31 cellular contexts compared by ENCODE assay signal in the genomic region with DNA sequence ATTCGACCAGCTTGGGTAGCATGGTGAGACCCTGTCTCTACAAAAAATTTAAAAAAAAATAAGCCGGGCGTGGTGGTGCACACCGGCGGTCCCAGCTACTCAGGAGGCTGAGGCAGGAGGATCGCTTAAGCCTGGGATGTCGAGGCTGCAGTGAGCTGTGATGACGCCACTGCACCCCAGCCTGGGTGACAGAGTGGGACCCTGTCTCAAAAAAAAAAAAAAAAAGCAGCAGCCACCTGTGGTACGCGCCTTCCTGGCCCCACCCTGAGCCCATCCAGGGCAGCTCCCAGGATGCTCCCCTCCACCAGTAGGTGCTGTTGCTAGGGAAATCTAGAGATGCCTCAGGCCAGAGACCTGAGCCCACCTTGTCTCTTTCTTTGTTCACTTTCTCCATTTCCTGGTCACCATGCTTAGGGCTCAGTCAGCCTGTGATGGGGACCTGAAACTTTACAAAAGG. TPM values are rescaled to one million over a fixed set of nuclear protein-coding genes. Genes with fewer than 3 reads are reported as not detected.
"Had no signal": no experiment of that assay in that cellular context is flagged by ENCODE, and none has a peak within 500 bp of the region (broad histone marks: within the 10 kb centered on the region; RNA-seq: fewer than 3 reads in every experiment).

No MANE protein-coding gene starts in this region.

- FAIRE-seq: bronchial epithelial cell had no signal

- H3K36me3 ChIP-seq: ascending aorta, Peyer's patch, SJSA1 had no signal

- H3K9me3 Mint-ChIP-seq: activated CD4-positive, alpha-beta T cell treated with anti-CD3 and anti-CD28 coated beads, Interleukin-2, amount 10 ng/mL, durations not matched to agents 24 days and 14 days; activated naive CD4-positive, alpha-beta T cell treated with anti-CD3 and anti-CD28 coated beads, Interleukin-2, amount 50 U/mL, for 24 hours; activated T-cell treated with anti-CD3 and anti-CD28 coated beads, Interleukin-2, amount 50 U/mL, for 24 hours; activated T-helper 1 cell treated with anti-CD3 and anti-CD28 coated beads, Interleukin-12 subunit alpha, Interleukin-12 subunit beta, Interleukin-2, Interleukin-4 antibody, amounts not matched to agents 30 ng/mL and 10 ng/mL and 1 ng/mL, durations not matched to agents 14 hours and 24 hours and 36 hours; T-helper 2 cell treated with Interferon-gamma antibody and Interleukin-4, amounts not matched to agents 5 μg/mL and 100 μg/mL, for 36 hours had no signal

- H3K27me3 Mint-ChIP-seq: activated CD4-positive, alpha-beta T cell treated with anti-CD3 and anti-CD28 coated beads, Interleukin-2, amount 10 ng/mL, durations not matched to agents 24 days and 14 days; activated CD8-positive, alpha-beta memory T cell treated with anti-CD3 and anti-CD28 coated beads, Interleukin-2, amount 10 ng/mL, durations not matched to agents 7 days and 5 days; activated naive CD4-positive, alpha-beta T cell treated with anti-CD3 and anti-CD28 coated beads, Interleukin-2, amount 50 U/mL, for 24 hours had no signal

- DNase-seq: activated CD4-positive, alpha-beta T cell treated with anti-CD3 and anti-CD28 coated beads, Interleukin-2, amount 10 ng/mL, durations not matched to agents 24 days and 14 days; activated CD4-positive, alpha-beta T cell treated with anti-CD3 and anti-CD28 coated beads, Interleukin-2, amount 50 U/mL, for 48 hours; activated CD4-positive, CD25-positive, alpha-beta regulatory T cell treated with anti-CD3 and anti-CD28 coated beads, Interleukin-2, amount 50 U/mL, for 72 hours; activated CD8-positive, alpha-beta memory T cell treated with anti-CD3 and anti-CD28 coated beads, Interleukin-2, amount 10 ng/mL, durations not matched to agents 7 days and 5 days; activated effector memory CD4-positive, alpha-beta T cell treated with Interleukin-2 at 50 U/mL for 16 hours; activated naive CD4-positive, alpha-beta T cell; activated T-cell treated with anti-CD3 and anti-CD28 coated beads, Interleukin-2, amount 50 U/mL, for 24 hours; central memory CD4-positive, alpha-beta T cell; Karpas-422; MM.1S; NCI-H1105; NCI-H1436; NCI-H1694 treated with DMSO at 0.1 percent for 48 hours; NCI-H2029 treated with DMSO at 0.1 percent for 48 hours; NCI-H345; NCI-H510A; NCI-H526 treated with DMSO at 0.1 percent for 48 hours; NCI-H82; Peyer's patch; Right ventricle myocardium superior; SW 1271 had no signal

- H3K27ac Mint-ChIP-seq: activated CD4-positive, alpha-beta T cell treated with anti-CD3 and anti-CD28 coated beads, Interleukin-2, amount 10 ng/mL, durations not matched to agents 24 days and 14 days; activated CD8-positive, alpha-beta memory T cell treated with anti-CD3 and anti-CD28 coated beads, Interleukin-2, amount 10 ng/mL, durations not matched to agents 7 days and 5 days; activated naive CD4-positive, alpha-beta T cell treated with anti-CD3 and anti-CD28 coated beads, Interleukin-2, amount 50 U/mL, for 24 hours; activated T-cell treated with anti-CD3 and anti-CD28 coated beads, Interleukin-2, amount 50 U/mL, for 24 hours; activated T-helper 1 cell treated with anti-CD3 and anti-CD28 coated beads, Interleukin-12 subunit alpha, Interleukin-12 subunit beta, Interleukin-2, Interleukin-4 antibody, amounts not matched to agents 30 ng/mL and 10 ng/mL and 1 ng/mL, durations not matched to agents 14 hours and 24 hours and 36 hours; T-helper 2 cell treated with Interferon-gamma antibody and Interleukin-4, amounts not matched to agents 5 μg/mL and 100 μg/mL, for 36 hours had no signal

- H3K4me3 ChIP-seq: ascending aorta, body of pancreas, Peyer's patch, SJSA1 had no signal

- H3K4me1 Mint-ChIP-seq: activated CD4-positive, alpha-beta T cell treated with anti-CD3 and anti-CD28 coated beads, Interleukin-2, amount 10 ng/mL, durations not matched to agents 24 days and 14 days; activated CD8-positive, alpha-beta memory T cell treated with anti-CD3 and anti-CD28 coated beads, Interleukin-2, amount 10 ng/mL, durations not matched to agents 7 days and 5 days; activated naive CD4-positive, alpha-beta T cell treated with anti-CD3 and anti-CD28 coated beads, Interleukin-2, amount 50 U/mL, for 24 hours had no signal

- ATAC-seq: activated CD8-positive, alpha-beta memory T cell treated with anti-CD3 and anti-CD28 coated beads, Interleukin-2, amount 10 ng/mL, durations not matched to agents 7 days and 5 days; SK-N-SH treated with all-trans-retinoic acid at 6 μM for 48 hours had no signal

- H3K4me1 ChIP-seq: ascending aorta, SJSA1 had no signal

- H3K9me3 ChIP-seq: ascending aorta, body of pancreas, Peyer's patch, SJSA1 had no signal

- H3K36me3 Mint-ChIP-seq: activated CD8-positive, alpha-beta memory T cell treated with anti-CD3 and anti-CD28 coated beads, Interleukin-2, amount 10 ng/mL, durations not matched to agents 7 days and 5 days; activated naive CD4-positive, alpha-beta T cell treated with anti-CD3 and anti-CD28 coated beads, Interleukin-2, amount 50 U/mL, for 24 hours had no signal

- H3K27me3 ChIP-seq: ascending aorta, body of pancreas, Peyer's patch, SJSA1 had no signal

- H3K27ac ChIP-seq: ascending aorta, body of pancreas, RWPE1, SJSA1 had no signal

- H3K4me3 Mint-ChIP-seq: activated CD4-positive, alpha-beta T cell treated with anti-CD3 and anti-CD28 coated beads, Interleukin-2, amount 10 ng/mL, durations not matched to agents 24 days and 14 days; activated CD8-positive, alpha-beta memory T cell treated with anti-CD3 and anti-CD28 coated beads, Interleukin-2, amount 10 ng/mL, durations not matched to agents 7 days and 5 days; activated naive CD4-positive, alpha-beta T cell treated with anti-CD3 and anti-CD28 coated beads, Interleukin-2, amount 50 U/mL, for 24 hours; activated T-cell treated with anti-CD3 and anti-CD28 coated beads, Interleukin-2, amount 50 U/mL, for 24 hours; activated T-helper 1 cell treated with anti-CD3 and anti-CD28 coated beads, Interleukin-12 subunit alpha, Interleukin-12 subunit beta, Interleukin-2, Interleukin-4 antibody, amounts not matched to agents 30 ng/mL and 10 ng/mL and 1 ng/mL, durations not matched to agents 14 hours and 24 hours and 36 hours; T-helper 2 cell treated with Interferon-gamma antibody and Interleukin-4, amounts not matched to agents 5 μg/mL and 100 μg/mL, for 36 hours had no signal

RNA-seq across cellular contexts. Expression of a gene that starts 47.4 kb away (rescaled TPM):
- total RNA-seq: activated CD4-positive, alpha-beta T cell treated with anti-CD3 and anti-CD28 coated beads, Interleukin-2, amount 10 ng/mL, durations not matched to agents 24 days and 14 days; activated T-helper 1 cell treated with anti-CD3 and anti-CD28 coated beads, Interleukin-12 subunit alpha, Interleukin-12 subunit beta, Interleukin-2, Interleukin-4 antibody, amounts not matched to agents 30 ng/mL and 10 ng/mL and 1 ng/mL, durations not matched to agents 14 hours and 24 hours and 36 hours; ascending aorta; body of pancreas; Right ventricle myocardium superior; SJSA1; T-helper 1 cell treated with Interleukin-12 subunit alpha and Interleukin-12 subunit beta and Interleukin-4 antibody, amounts not matched to agents 30 ng/mL and 1 ng/mL, for 36 hours had no signal
